ENCODE assay signal across 1 cellular context in the genomic region with DNA sequence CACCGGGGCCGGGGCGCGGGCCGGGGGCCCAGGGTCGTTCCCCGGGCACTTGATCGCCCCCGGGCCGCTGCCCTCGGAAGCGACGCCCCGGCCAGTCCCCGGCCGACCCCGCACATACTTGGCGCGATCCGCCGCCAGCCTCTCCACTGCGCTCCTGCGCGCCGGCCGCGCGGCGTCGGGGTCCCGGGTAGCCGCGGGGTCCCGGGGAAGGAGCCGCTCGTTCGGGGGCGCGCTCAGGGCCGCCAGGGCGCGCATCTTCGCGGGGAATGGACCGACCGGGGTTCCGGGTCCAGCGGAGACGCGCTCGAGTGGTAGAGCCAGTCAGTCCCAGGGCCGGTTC.
TF ChIP-seq lines count a peak whose summit lies in the region.

No MANE protein-coding gene starts in this region.

TF ChIP-seq in HepG2, 621 proteins besides CTCF, POLR2A, EP300 and RAD21 (continued from another document):
- no peak; the same call in 1 of the 2 replicates for TF ChIP-seq ZNF687 (CRISPR knock-in tag; IDR thresholded peaks at IDR 0.05)
- no peak for TF ChIP-seq MBNL3 (CRISPR knock-in tag; conservative IDR thresholded peaks at IDR 0.05)
